ENCODE assay signal across 30 cellular contexts in the genomic region with DNA sequence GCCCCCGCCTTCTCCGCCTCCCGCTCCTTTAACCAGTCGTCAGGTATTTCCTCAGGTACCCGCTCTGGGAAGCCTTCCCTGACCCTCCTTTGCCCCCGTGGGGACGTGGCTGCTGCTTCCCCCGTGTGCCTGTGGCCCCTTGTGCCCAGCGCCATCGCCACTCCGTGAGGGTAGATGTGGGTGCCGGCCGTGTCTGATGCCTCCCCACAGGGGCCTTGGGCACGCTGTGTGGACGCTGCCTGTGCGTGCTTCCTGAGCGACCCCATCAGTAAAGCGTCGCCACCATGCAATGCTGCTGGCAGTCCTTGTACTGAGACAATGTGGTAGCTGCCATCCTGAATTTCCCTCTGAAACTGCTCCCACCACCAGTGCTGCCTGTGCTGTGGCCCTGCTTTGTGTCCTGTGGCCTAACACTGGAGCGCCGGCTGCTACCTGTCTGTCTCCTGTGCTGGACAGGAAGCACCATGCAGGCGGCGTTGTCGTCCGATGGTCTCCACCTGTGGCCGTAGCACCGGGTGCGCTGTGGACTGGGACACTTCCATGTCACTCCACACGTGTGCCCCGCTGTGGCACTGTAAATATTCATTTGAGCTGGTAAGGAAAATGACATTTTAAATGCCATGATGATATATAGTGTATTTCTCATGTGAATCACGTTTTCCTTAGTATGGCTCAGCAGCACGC.
"Had no signal": no experiment of that assay in that cellular context is flagged by ENCODE, and none has a peak within 500 bp of the region (broad histone marks: within the 10 kb centered on the region; RNA-seq: fewer than 3 reads in every experiment).

No MANE protein-coding gene starts in this region.

- H3K27me3 ChIP-seq: heart right ventricle, hepatocyte, neural progenitor cell, ovary, tibial nerve, upper lobe of left lung, vagina had no signal

- H3K4me2 ChIP-seq: hepatocyte, neural progenitor cell had no signal

- H3K79me2 ChIP-seq: hepatocyte had no signal

- H3K9ac ChIP-seq: neural progenitor cell had no signal

- H3K27ac Mint-ChIP-seq: mesothelial cell of epicardium; natural killer cell; neural progenitor cell; stimulated activated naive B cell treated with anti-CD40 and anti-IgM and Interleukin-4, amounts not matched to agents 10 μg/mL and 1 μg/mL and 100 μg/mL, for 72 hours had no signal

- H3K36me3 ChIP-seq: heart right ventricle, lower lobe of right lung, neural progenitor cell, ovary, upper lobe of left lung, vagina had no signal

- H3K27ac ChIP-seq: heart right ventricle, hepatocyte, lower lobe of right lung, neural progenitor cell, ovary, skin epidermis, tibial nerve, upper lobe of left lung, vagina had no signal

- H2AFZ ChIP-seq: hepatocyte, neural progenitor cell had no signal

- H3K9me3 Mint-ChIP-seq: mesothelial cell of epicardium, naive B cell, natural killer cell, nephron progenitor cell had no signal

- H3K4me1 Mint-ChIP-seq: mesothelial cell of epicardium, natural killer cell, neural progenitor cell had no signal

- H3K4me1 ChIP-seq: heart right ventricle, lower lobe of right lung, neural progenitor cell, tibial nerve, upper lobe of left lung, vagina had no signal

- H3K27me3 Mint-ChIP-seq: naive B cell; progenitor cell of endocrine pancreas; stimulated activated naive B cell treated with anti-CD40 and anti-IgM and Interleukin-4, amounts not matched to agents 10 μg/mL and 1 μg/mL and 100 μg/mL, for 72 hours had no signal

- ATAC-seq: heart right ventricle; left cardiac atrium; left lobe of liver; left ventricle myocardium superior; natural killer cell; right cardiac atrium; sciatic nerve; stimulated activated naive B cell treated with anti-CD40 and anti-IgM and Interleukin-4, amounts not matched to agents 10 μg/mL and 1 μg/mL and 100 μg/mL, for 72 hours; stimulated activated naive CD8-positive, alpha-beta T cell treated with anti-CD3 and anti-CD28 coated beads, Interleukin-15, Interleukin-2, amounts not matched to agents 100 U/mL and 50 U/mL, for 24 hours had no signal

- H3K36me3 Mint-ChIP-seq: natural killer cell, neural progenitor cell had no signal

- H3K4me3 ChIP-seq: heart right ventricle, hepatocyte, lower lobe of right lung, neural progenitor cell, ovary, skin epidermis, tibial nerve, upper lobe of left lung, vagina had no signal

- H3K9me3 ChIP-seq: heart right ventricle, lower lobe of right lung, ovary, tibial nerve, upper lobe of left lung, vagina had no signal

- DNase-seq: heart right ventricle; kidney glomerular epithelial cell; left cardiac atrium; left ventricle myocardium superior; lower lobe of right lung; mammary epithelial cell; mesenchymal stem cell; naive B cell; natural killer cell; nephron progenitor cell; ovary; retina; right cardiac atrium; stimulated activated CD4-positive, alpha-beta T cell treated with anti-CD3 and anti-CD28 coated beads, Interleukin-12 subunit alpha, Interleukin-12 subunit beta, amount 100 ng/mL, for 4 hours; stimulated activated CD4-positive, alpha-beta T cell treated with anti-CD3 and anti-CD28 coated beads, Interleukin-15, amount 100 ng/mL, for 24 hours; stimulated activated CD4-positive, alpha-beta T cell treated with anti-CD3 and anti-CD28 coated beads, Interleukin-2, amount 100 ng/mL, for 24 hours; stimulated activated CD4-positive, alpha-beta T cell treated with anti-CD3 and anti-CD28 coated beads, Interleukin-4, amount 100 ng/mL, for 1 hour; stimulated activated naive B cell treated with anti-CD40 and anti-IgM and Interleukin-4, amounts not matched to agents 10 μg/mL and 1 μg/mL and 100 μg/mL, for 72 hours; stimulated activated naive CD8-positive, alpha-beta T cell treated with anti-CD3 and anti-CD28 coated beads, Interleukin-15, Interleukin-2, amounts not matched to agents 100 U/mL and 50 U/mL, for 24 hours; substantia nigra had no signal

- H3K4me3 Mint-ChIP-seq: mesothelial cell of epicardium; naive B cell; natural killer cell; nephron progenitor cell; neural progenitor cell; stimulated activated naive B cell treated with anti-CD40 and anti-IgM and Interleukin-4, amounts not matched to agents 10 μg/mL and 1 μg/mL and 100 μg/mL, for 72 hours had no signal
